In genomic region chr4:146343199-146343598, GRCh38 we compare ENCODE assay signal across 10 cellular contexts.
A peak's percentile ranks its signal among the peaks of the same experiment; 100 is the strongest.
DNase-seq lines count a peak whose midpoint lies in the region; ATAC-seq and TF ChIP-seq lines count a peak whose summit lies in the region.
"Had no signal": no experiment of that assay in that cellular context is flagged by ENCODE, and none has a peak within 500 bp of the region (broad histone marks: within the 10 kb centered on the region; RNA-seq: fewer than 3 reads in every experiment).

No MANE protein-coding gene starts in this region.

- no peaks in the 10 kb centered on the region for H3K27me3 ChIP-seq in PC-9 (ENCODE audit: insufficient read depth, low read depth)
- no peaks in the 10 kb centered on the region for H3K27me3 ChIP-seq in upper lobe of right lung
- H3K27me3 ChIP-seq: transverse colon had no signal

- no peak overlapping the region for H2AFZ ChIP-seq in PC-9

- DNase-seq in PC-9 (no peak), upper lobe of right lung (no peak), NCI-H1930 (lab: John Stamatoyannopoulos, UW) (no peak), NCI-H1417 treated with DMSO at 0.1 percent for 48 hours (lab: John Stamatoyannopoulos, UW) (no peak)
- DNase-seq: GOT3, transverse colon had no signal

- ATAC-seq in GM18502 (IDR thresholded peaks at IDR 0.05; ENCODE audit: poor library complexity, unreplicated experiment) (peak; percentile 83), GM19468 (IDR thresholded peaks at IDR 0.05; ENCODE audit: extremely low read depth, unreplicated experiment) (peak; percentile 90), HG03045 (IDR thresholded peaks at IDR 0.05; ENCODE audit: unreplicated experiment) (peak; percentile 76), HG02970 (IDR thresholded peaks at IDR 0.05; ENCODE audit: low FRiP score, unreplicated experiment) (no peak), upper lobe of right lung (no peak)

- POLR2A ChIA-PET in PC-9 (lab: Charles Lee; ENCODE audit: unreplicated experiment): no interaction called here

- TF ChIP-seq CTCF in PC-9 (conservative IDR thresholded peaks at IDR 0.05): no peak
- TF ChIP-seq CTCF in upper lobe of right lung (IDR thresholded peaks at IDR 0.05): no peak

- H3K4me1 ChIP-seq in PC-9 (replicated peaks; ENCODE audit: insufficient read depth): peaks cover 19% of the 10 kb centered on the region
- H3K4me1 ChIP-seq in upper lobe of right lung: no peaks in the 10 kb centered on the region
- H3K4me1 ChIP-seq: transverse colon had no signal

- H3K79me2 ChIP-seq in PC-9 (ENCODE audit: low read depth): no peaks in the 10 kb centered on the region

- no peaks in the 10 kb centered on the region for H3K9me3 ChIP-seq in PC-9 (ENCODE audit: insufficient read depth, low read depth)
- no peaks in the 10 kb centered on the region for H3K9me3 ChIP-seq in upper lobe of right lung
- H3K9me3 ChIP-seq: transverse colon had no signal

- no TSS peak for BruUV-seq in PC-9 (replicated peaks; lab: Mats Ljungman, UMichigan)

- H4K20me1 ChIP-seq in PC-9 (ENCODE audit: insufficient read depth): no peaks in the 10 kb centered on the region

- H3K4me3 ChIP-seq in PC-9 (no peak overlapping the region), upper lobe of right lung (no peak overlapping the region)
- H3K4me3 ChIP-seq: transverse colon had no signal

- CTCF ChIA-PET in PC-9 (lab: Charles Lee): interaction anchor here (0.6 to 1.1 kb wide), 4 partner anchors 572 to 757 kb away, joined by 3 to 6 read pairs (median 4); no protein-coding TSS in a partner anchor

- peaks cover 4% of the 10 kb centered on the region; the same call in 1 of the 2 replicates for H3F3A ChIP-seq in PC-9 (ENCODE audit: insufficient read depth, low read depth)

- H3K27ac ChIP-seq in PC-9: no peak overlapping the region
- no peak overlapping the region for H3K27ac ChIP-seq in upper lobe of right lung
- H3K27ac ChIP-seq: transverse colon had no signal

- peak overlapping the region; percentile 3; the same call in 1 of the 2 replicates for H3K4me2 ChIP-seq in PC-9

- H3K36me3 ChIP-seq in PC-9 (ENCODE audit: low read depth) (no peaks in the 10 kb centered on the region), upper lobe of right lung (no peaks in the 10 kb centered on the region)
- H3K36me3 ChIP-seq: transverse colon had no signal

- intact Hi-C loops in PC-9 (cut with micrococcal nuclease; ENCODE audit: unreplicated experiment) (loop anchor here (2.0 to 5.0 kb wide), 3 partner anchors 246 to 754 kb away; no protein-coding TSS in a partner anchor), upper lobe of right lung (cut with DNase I) (no loop called here)

- H3K9me2 ChIP-seq in PC-9 (ENCODE audit: insufficient read depth): no peaks in the 10 kb centered on the region

Comparison
In these comparisons a context has a peak if more than half of its experiments do, and no peak if none do; other contexts are left out.
1. ATAC-seq: peak in GM18502 (single experiment), GM19468 (single experiment) and HG03045 (single experiment); none in HG02970 (single experiment) and upper lobe of right lung (single experiment).